ENCODE assay signal across 9 cellular contexts in the genomic region with DNA sequence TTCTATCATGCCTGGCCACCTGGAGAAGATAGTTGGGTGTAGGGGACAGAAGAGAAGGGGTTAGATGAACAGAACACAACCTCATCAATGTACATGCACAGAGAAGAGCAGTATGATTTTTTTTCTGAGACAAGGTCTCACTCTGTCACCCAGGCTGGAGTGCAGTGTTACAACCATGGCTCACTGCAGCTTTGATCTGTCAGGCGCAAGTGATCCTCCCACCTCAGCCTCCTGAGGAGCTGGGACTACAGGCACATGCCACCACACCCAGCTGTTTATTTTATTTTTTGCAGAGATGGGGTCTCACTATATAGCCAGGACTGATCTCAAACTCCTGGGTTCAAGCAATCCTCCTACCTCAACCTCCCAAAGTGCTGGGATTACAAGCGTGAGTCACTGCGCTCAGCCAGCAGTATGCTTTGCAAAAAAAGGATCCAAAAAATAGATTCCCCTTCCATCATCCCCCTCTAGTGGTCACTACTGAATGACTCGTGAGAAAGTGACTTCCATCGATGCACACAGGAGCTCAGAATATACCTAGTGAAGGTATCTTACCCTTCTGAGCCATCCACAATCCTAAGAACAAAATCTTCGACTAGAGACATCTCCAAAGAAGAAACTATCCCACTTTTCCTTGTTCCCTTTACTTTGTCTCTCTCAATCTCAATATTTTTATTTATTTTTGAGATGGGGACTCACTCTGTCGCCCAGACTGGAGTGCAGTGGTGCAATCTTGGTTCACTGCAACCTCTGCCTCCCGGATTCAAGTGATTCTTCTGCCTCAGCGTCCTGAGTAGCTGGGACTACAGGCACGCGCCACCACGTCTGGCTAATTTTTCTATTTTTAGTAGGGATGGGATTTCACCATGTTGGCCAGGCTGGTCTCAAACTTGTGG. TPM values are rescaled to one million over a fixed set of nuclear protein-coding genes. Genes with fewer than 3 reads are reported as not detected.
DNase-seq lines count a peak whose midpoint lies in the region; ATAC-seq lines count a peak whose summit lies in the region.
"Had no signal": no experiment of that assay in that cellular context is flagged by ENCODE, and none has a peak within 500 bp of the region (broad histone marks: within the 10 kb centered on the region; RNA-seq: fewer than 3 reads in every experiment).

No MANE protein-coding gene starts in this region.

- DNase-seq in NCI-H2029 (lab: John Stamatoyannopoulos, UW) (peak; percentile 51), NCI-H2029 treated with DMSO at 0.1 percent for 48 hours (lab: John Stamatoyannopoulos, UW) (no peak), NOMO-1 (lab: John Stamatoyannopoulos, UW; ENCODE audit: unreplicated experiment in 2 of 2) (peak; percentile 65 to 83), glomerular endothelial cell (ENCODE audit: extremely low read depth, low read depth, low spot score) (peak; percentile 22), renal cortical epithelial cell (ENCODE audit: low read depth) (peak; percentile 78), mesenteric fat pad (ENCODE audit: low spot score) (no peak)
- peak; percentile 45 for DNase-seq in activated T-helper 1 cell treated with anti-CD3 and anti-CD28 coated beads, Interleukin-12 subunit alpha, Interleukin-12 subunit beta, Interleukin-2, Interleukin-4 antibody, amounts not matched to agents 30 ng/mL and 10 ng/mL and 1 ng/mL, durations not matched to agents 14 hours and 24 hours and 36 hours (ENCODE audit: low spot score)

- H3K4me3 Mint-ChIP-seq in activated T-helper 1 cell treated with anti-CD3 and anti-CD28 coated beads, Interleukin-12 subunit alpha, Interleukin-12 subunit beta, Interleukin-2, Interleukin-4 antibody, amounts not matched to agents 30 ng/mL and 10 ng/mL and 1 ng/mL, durations not matched to agents 14 hours and 24 hours and 36 hours, result no peak overlapping the region
- H3K4me3 Mint-ChIP-seq: dendritic cell treated with granulocyte-macrophage colony-stimulating factor and Interleukin-4, amounts not matched to agents 40 ng/mL and 50 ng/mL, for 4 days had no signal

- intact Hi-C loops in activated T-helper 1 cell treated with anti-CD3 and anti-CD28 coated beads, Interleukin-12 subunit alpha, Interleukin-12 subunit beta, Interleukin-2, Interleukin-4 antibody, amounts not matched to agents 30 ng/mL and 10 ng/mL and 1 ng/mL, durations not matched to agents 14 hours and 24 hours and 36 hours (cut with micrococcal nuclease), result loop anchor here (1.0 to 2.0 kb wide), 5 partner anchors 11 to 275 kb away; a partner anchor contains a TSS

- H3K9me3 Mint-ChIP-seq in activated T-helper 1 cell treated with anti-CD3 and anti-CD28 coated beads, Interleukin-12 subunit alpha, Interleukin-12 subunit beta, Interleukin-2, Interleukin-4 antibody, amounts not matched to agents 30 ng/mL and 10 ng/mL and 1 ng/mL, durations not matched to agents 14 hours and 24 hours and 36 hours, result no peaks in the 10 kb centered on the region
- H3K9me3 Mint-ChIP-seq: dendritic cell treated with granulocyte-macrophage colony-stimulating factor and Interleukin-4, amounts not matched to agents 40 ng/mL and 50 ng/mL, for 4 days had no signal

- peak; percentile 51 for ATAC-seq in HG02852 (IDR thresholded peaks at IDR 0.05; ENCODE audit: unreplicated experiment)

- H3K27ac Mint-ChIP-seq in activated T-helper 1 cell treated with anti-CD3 and anti-CD28 coated beads, Interleukin-12 subunit alpha, Interleukin-12 subunit beta, Interleukin-2, Interleukin-4 antibody, amounts not matched to agents 30 ng/mL and 10 ng/mL and 1 ng/mL, durations not matched to agents 14 hours and 24 hours and 36 hours, result no peak overlapping the region

- H3K4me1 Mint-ChIP-seq in activated T-helper 1 cell treated with anti-CD3 and anti-CD28 coated beads, Interleukin-12 subunit alpha, Interleukin-12 subunit beta, Interleukin-2, Interleukin-4 antibody, amounts not matched to agents 30 ng/mL and 10 ng/mL and 1 ng/mL, durations not matched to agents 14 hours and 24 hours and 36 hours (ENCODE audit: low read depth), result no peaks in the 10 kb centered on the region

- H3K36me3 Mint-ChIP-seq in activated T-helper 1 cell treated with anti-CD3 and anti-CD28 coated beads, Interleukin-12 subunit alpha, Interleukin-12 subunit beta, Interleukin-2, Interleukin-4 antibody, amounts not matched to agents 30 ng/mL and 10 ng/mL and 1 ng/mL, durations not matched to agents 14 hours and 24 hours and 36 hours (ENCODE audit: low read depth), result no peaks in the 10 kb centered on the region

- H3K27me3 Mint-ChIP-seq in activated T-helper 1 cell treated with anti-CD3 and anti-CD28 coated beads, Interleukin-12 subunit alpha, Interleukin-12 subunit beta, Interleukin-2, Interleukin-4 antibody, amounts not matched to agents 30 ng/mL and 10 ng/mL and 1 ng/mL, durations not matched to agents 14 hours and 24 hours and 36 hours (ENCODE audit: insufficient read depth), result peaks cover 24% of the 10 kb centered on the region
- H3K27me3 Mint-ChIP-seq: dendritic cell treated with granulocyte-macrophage colony-stimulating factor and Interleukin-4, amounts not matched to agents 40 ng/mL and 50 ng/mL, for 4 days had no signal

RNA-seq across cellular contexts. Expression of a gene that starts 21.0 kb away (rescaled TPM):
- total RNA-seq in activated T-helper 1 cell treated with anti-CD3 and anti-CD28 coated beads, Interleukin-12 subunit alpha, Interleukin-12 subunit beta, Interleukin-2, Interleukin-4 antibody, amounts not matched to agents 30 ng/mL and 10 ng/mL and 1 ng/mL, durations not matched to agents 14 hours and 24 hours and 36 hours, result 2.0 and 2.4 TPM in 2 replicates
- total RNA-seq in glomerular endothelial cell, result 0.78 and 4.5 TPM in 2 replicates
- 0.17 and 2.8 TPM in 2 replicates for total RNA-seq in renal cortical epithelial cell
- 3.2 TPM for total RNA-seq in mesenteric fat pad

RNA-seq across cellular contexts. Expression of a gene that starts 22.1 kb away (rescaled TPM):
- 57.6 and 58.8 TPM in 2 replicates for total RNA-seq in activated T-helper 1 cell treated with anti-CD3 and anti-CD28 coated beads, Interleukin-12 subunit alpha, Interleukin-12 subunit beta, Interleukin-2, Interleukin-4 antibody, amounts not matched to agents 30 ng/mL and 10 ng/mL and 1 ng/mL, durations not matched to agents 14 hours and 24 hours and 36 hours
- total RNA-seq in glomerular endothelial cell (32.9 and 41.1 TPM in 2 replicates), renal cortical epithelial cell (18.2 and 28.2 TPM in 2 replicates), mesenteric fat pad (25.9 TPM)

RNA-seq across cellular contexts. Expression of a gene that starts 28.8 kb away (rescaled TPM):
- 57.6 and 58.6 TPM in 2 replicates for total RNA-seq in activated T-helper 1 cell treated with anti-CD3 and anti-CD28 coated beads, Interleukin-12 subunit alpha, Interleukin-12 subunit beta, Interleukin-2, Interleukin-4 antibody, amounts not matched to agents 30 ng/mL and 10 ng/mL and 1 ng/mL, durations not matched to agents 14 hours and 24 hours and 36 hours
- total RNA-seq in glomerular endothelial cell, result 31.7 and 42.9 TPM in 2 replicates
- total RNA-seq in renal cortical epithelial cell, result 13.1 and 29.7 TPM in 2 replicates
- 24.8 TPM for total RNA-seq in mesenteric fat pad

RNA-seq across cellular contexts. Expression of a gene that starts 34.2 kb away (rescaled TPM):
- 9.6 and 9.9 TPM in 2 replicates for total RNA-seq in activated T-helper 1 cell treated with anti-CD3 and anti-CD28 coated beads, Interleukin-12 subunit alpha, Interleukin-12 subunit beta, Interleukin-2, Interleukin-4 antibody, amounts not matched to agents 30 ng/mL and 10 ng/mL and 1 ng/mL, durations not matched to agents 14 hours and 24 hours and 36 hours
- total RNA-seq in glomerular endothelial cell, result 2.5 TPM in 1 of 2 replicates, not detected in the other
- 0.35 and 2.0 TPM in 2 replicates for total RNA-seq in renal cortical epithelial cell
- total RNA-seq in mesenteric fat pad, result 14.5 TPM

RNA-seq across cellular contexts. Expression of a gene that starts 49.6 kb away (rescaled TPM):
- 82.6 and 83.9 TPM in 2 replicates for total RNA-seq in activated T-helper 1 cell treated with anti-CD3 and anti-CD28 coated beads, Interleukin-12 subunit alpha, Interleukin-12 subunit beta, Interleukin-2, Interleukin-4 antibody, amounts not matched to agents 30 ng/mL and 10 ng/mL and 1 ng/mL, durations not matched to agents 14 hours and 24 hours and 36 hours
- total RNA-seq in glomerular endothelial cell, result 12.0 and 36.8 TPM in 2 replicates
- total RNA-seq in renal cortical epithelial cell, result 7.1 and 17.6 TPM in 2 replicates
- total RNA-seq in mesenteric fat pad, result 32.1 TPM

Comparison
In these comparisons a context has a peak if more than half of its experiments do, and no peak if none do; other contexts are left out.
1. DNase-seq: peak in NCI-H2029 (single experiment), NOMO-1 (2 of 2), activated T-helper 1 cell treated with anti-CD3 and anti-CD28 coated beads, Interleukin-12 subunit alpha, Interleukin-12 subunit beta, Interleukin-2, Interleukin-4 antibody, amounts not matched to agents 30 ng/mL and 10 ng/mL and 1 ng/mL, durations not matched to agents 14 hours and 24 hours and 36 hours (single experiment), glomerular endothelial cell (single experiment) and renal cortical epithelial cell (single experiment); none in NCI-H2029 treated with DMSO at 0.1 percent for 48 hours (single experiment) and mesenteric fat pad (single experiment).